Comparison of ENCODE assay signal across 24 cellular contexts in genomic region chr1:55313903-55314302, GRCh38.
DNase-seq lines count a peak whose midpoint lies in the region; ATAC-seq lines count a peak whose summit lies in the region.
"Had no signal": no experiment of that assay in that cellular context is flagged by ENCODE, and none has a peak within 500 bp of the region (broad histone marks: within the 10 kb centered on the region; RNA-seq: fewer than 3 reads in every experiment).

No MANE protein-coding gene starts in this region.

- no peak for DNase-seq in activated naive CD8-positive, alpha-beta T cell treated with anti-CD3 and anti-CD28 coated beads, Interleukin-2, amount 50 U/mL, for 24 hours
- no peak for DNase-seq in activated naive CD8-positive, alpha-beta T cell treated with anti-CD3 and anti-CD28 coated beads for 36 hours
- DNase-seq in NCI-H69 (lab: John Stamatoyannopoulos, UW) (peak; percentile 83), epidermal melanocyte (ENCODE audit: insufficient read length, low spot score) (no peak), HPDE6-E6E7 (ENCODE audit: extremely low spot score) (no peak)
- no peak for DNase-seq in stimulated activated naive B cell treated with anti-CD40 and anti-IgM and Interleukin-4, amounts not matched to agents 10 μg/mL and 1 μg/mL and 100 μg/mL, for 72 hours
- DNase-seq: ACHN; activated B cell treated with CpG ODN at 0.5 μM for 24 hours; activated CD4-positive, alpha-beta T cell treated with anti-CD3 and anti-CD28 coated beads, Interleukin-2, amount 50 U/mL, for 4 hours; activated CD8-positive, alpha-beta memory T cell treated with anti-CD3 and anti-CD28 coated beads, Interleukin-2, amount 50 U/mL, for 48 hours; heart right ventricle; HFFc6; natural killer cell; NCI-H1092 treated with DMSO at 0.1 percent for 48 hours; NCI-H524 treated with DMSO at 0.1 percent for 48 hours; pancreas; spleen; stimulated activated CD4-positive, alpha-beta T cell treated with anti-CD3 and anti-CD28 coated beads, Interleukin-4, amount 100 ng/mL, for 1 hour; transverse colon had no signal

- no peak overlapping the region for H3K4me3 Mint-ChIP-seq in activated naive CD8-positive, alpha-beta T cell treated with anti-CD3 and anti-CD28 coated beads, Interleukin-2, amount 50 U/mL, for 24 hours
- H3K4me3 Mint-ChIP-seq in activated naive CD8-positive, alpha-beta T cell treated with anti-CD3 and anti-CD28 coated beads for 36 hours: no peak overlapping the region
- H3K4me3 Mint-ChIP-seq in stimulated activated naive B cell treated with anti-CD40 and anti-IgM and Interleukin-4, amounts not matched to agents 10 μg/mL and 1 μg/mL and 100 μg/mL, for 72 hours: no peak overlapping the region
- H3K4me3 Mint-ChIP-seq: activated B cell treated with CpG ODN at 0.5 μM for 24 hours; brain; HFFc6; mesothelial cell of epicardium; natural killer cell; stimulated activated naive CD8-positive, alpha-beta T cell treated with anti-CD3 and anti-CD28 coated beads, Interleukin-15, Interleukin-2, amounts not matched to agents 100 ng/mL and 50 ng/mL, for 24 hours had no signal

- no peaks in the 10 kb centered on the region for H3K36me3 Mint-ChIP-seq in activated naive CD8-positive, alpha-beta T cell treated with anti-CD3 and anti-CD28 coated beads, Interleukin-2, amount 50 U/mL, for 24 hours (ENCODE audit: low read depth)
- no peaks in the 10 kb centered on the region for H3K36me3 Mint-ChIP-seq in activated naive CD8-positive, alpha-beta T cell treated with anti-CD3 and anti-CD28 coated beads for 36 hours
- peaks cover 0 to 11% of the 10 kb centered on the region in 2 donors for H3K36me3 Mint-ChIP-seq in stimulated activated naive B cell treated with anti-CD40 and anti-IgM and Interleukin-4, amounts not matched to agents 10 μg/mL and 1 μg/mL and 100 μg/mL, for 72 hours
- H3K36me3 Mint-ChIP-seq: brain, mesothelial cell of epicardium, natural killer cell had no signal

- no peaks in the 10 kb centered on the region for H3K27me3 Mint-ChIP-seq in activated naive CD8-positive, alpha-beta T cell treated with anti-CD3 and anti-CD28 coated beads, Interleukin-2, amount 50 U/mL, for 24 hours
- no peaks in the 10 kb centered on the region for H3K27me3 Mint-ChIP-seq in activated naive CD8-positive, alpha-beta T cell treated with anti-CD3 and anti-CD28 coated beads for 36 hours
- peaks cover 0 to under 1% of the 10 kb centered on the region in 2 donors for H3K27me3 Mint-ChIP-seq in stimulated activated naive B cell treated with anti-CD40 and anti-IgM and Interleukin-4, amounts not matched to agents 10 μg/mL and 1 μg/mL and 100 μg/mL, for 72 hours
- H3K27me3 Mint-ChIP-seq: brain; stimulated activated naive CD8-positive, alpha-beta T cell treated with anti-CD3 and anti-CD28 coated beads, Interleukin-15, Interleukin-2, amounts not matched to agents 100 ng/mL and 50 ng/mL, for 24 hours had no signal

- no peak overlapping the region for H3K27ac Mint-ChIP-seq in activated naive CD8-positive, alpha-beta T cell treated with anti-CD3 and anti-CD28 coated beads, Interleukin-2, amount 50 U/mL, for 24 hours
- H3K27ac Mint-ChIP-seq in activated naive CD8-positive, alpha-beta T cell treated with anti-CD3 and anti-CD28 coated beads for 36 hours: no peak overlapping the region
- H3K27ac Mint-ChIP-seq in stimulated activated naive B cell treated with anti-CD40 and anti-IgM and Interleukin-4, amounts not matched to agents 10 μg/mL and 1 μg/mL and 100 μg/mL, for 72 hours: no peak overlapping the region
- H3K27ac Mint-ChIP-seq: activated B cell treated with CpG ODN at 0.5 μM for 24 hours; brain; HFFc6; mesothelial cell of epicardium; natural killer cell; stimulated activated naive CD8-positive, alpha-beta T cell treated with anti-CD3 and anti-CD28 coated beads, Interleukin-15, Interleukin-2, amounts not matched to agents 100 ng/mL and 50 ng/mL, for 24 hours had no signal

- peaks cover 13% of the 10 kb centered on the region for H3K4me1 Mint-ChIP-seq in activated naive CD8-positive, alpha-beta T cell treated with anti-CD3 and anti-CD28 coated beads, Interleukin-2, amount 50 U/mL, for 24 hours
- H3K4me1 Mint-ChIP-seq in activated naive CD8-positive, alpha-beta T cell treated with anti-CD3 and anti-CD28 coated beads for 36 hours: peaks cover 5% of the 10 kb centered on the region
- peaks cover 16 to 25% of the 10 kb centered on the region in 2 donors for H3K4me1 Mint-ChIP-seq in stimulated activated naive B cell treated with anti-CD40 and anti-IgM and Interleukin-4, amounts not matched to agents 10 μg/mL and 1 μg/mL and 100 μg/mL, for 72 hours
- H3K4me1 Mint-ChIP-seq: natural killer cell had no signal

- peak; percentile 47 for ATAC-seq in activated naive CD8-positive, alpha-beta T cell treated with anti-CD3 and anti-CD28 coated beads, Interleukin-2, amount 50 U/mL, for 24 hours
- ATAC-seq in esophagus mucosa: peak; percentile 74
- no peak for ATAC-seq in stimulated activated naive B cell treated with anti-CD40 and anti-IgM and Interleukin-4, amounts not matched to agents 10 μg/mL and 1 μg/mL and 100 μg/mL, for 72 hours (replicated peaks)
- no peak for ATAC-seq in HG03280 (IDR thresholded peaks at IDR 0.05; ENCODE audit: unreplicated experiment)
- ATAC-seq: heart right ventricle, natural killer cell, pancreas had no signal

- no peaks in the 10 kb centered on the region for H3K9me3 Mint-ChIP-seq in activated naive CD8-positive, alpha-beta T cell treated with anti-CD3 and anti-CD28 coated beads, Interleukin-2, amount 50 U/mL, for 24 hours
- H3K9me3 Mint-ChIP-seq in activated naive CD8-positive, alpha-beta T cell treated with anti-CD3 and anti-CD28 coated beads for 36 hours: no peaks in the 10 kb centered on the region
- H3K9me3 Mint-ChIP-seq in stimulated activated naive B cell treated with anti-CD40 and anti-IgM and Interleukin-4, amounts not matched to agents 10 μg/mL and 1 μg/mL and 100 μg/mL, for 72 hours: no peaks in the 10 kb centered on the region
- H3K9me3 Mint-ChIP-seq: activated B cell treated with CpG ODN at 0.5 μM for 24 hours; brain; HFFc6; mesothelial cell of epicardium; natural killer cell; stimulated activated naive CD8-positive, alpha-beta T cell treated with anti-CD3 and anti-CD28 coated beads, Interleukin-15, Interleukin-2, amounts not matched to agents 100 ng/mL and 50 ng/mL, for 24 hours had no signal

Comparison
In these comparisons a context has a peak if more than half of its experiments do, and no peak if none do; other contexts are left out.
1. ATAC-seq: peak in activated naive CD8-positive, alpha-beta T cell treated with anti-CD3 and anti-CD28 coated beads, Interleukin-2, amount 50 U/mL, for 24 hours (single experiment) and esophagus mucosa (single experiment); none in stimulated activated naive B cell treated with anti-CD40 and anti-IgM and Interleukin-4, amounts not matched to agents 10 μg/mL and 1 μg/mL and 100 μg/mL, for 72 hours (0 of 2) and HG03280 (single experiment).